In genomic region chr2:150483532-150483931, GRCh38 we compare ENCODE assay signal across 16 cellular contexts. TPM values are rescaled to one million over a fixed set of nuclear protein-coding genes. Genes with fewer than 3 reads are reported as not detected.
A peak's percentile ranks its signal among the peaks of the same experiment; 100 is the strongest.
DNase-seq lines count a peak whose midpoint lies in the region; ATAC-seq and TF ChIP-seq lines count a peak whose summit lies in the region.
"Had no signal": no experiment of that assay in that cellular context is flagged by ENCODE, and none has a peak within 500 bp of the region (broad histone marks: within the 10 kb centered on the region; RNA-seq: fewer than 3 reads in every experiment).

No MANE protein-coding gene starts in this region.

- no peak overlapping the region for H2BK15ac ChIP-seq in mesenchymal stem cell (ENCODE audit: low read depth, poor library complexity, severe bottlenecking)

- H3K14ac ChIP-seq in mesenchymal stem cell (ENCODE audit: low read length in 2 of 2) = no peak overlapping the region

- H3K27me3 Mint-ChIP-seq in type B pancreatic cell = peaks cover 4% of the 10 kb centered on the region

- peak overlapping the region; percentile 96 for H3K27ac Mint-ChIP-seq in type B pancreatic cell
- H3K27ac Mint-ChIP-seq: activated CD8-positive, alpha-beta memory T cell treated with anti-CD3 and anti-CD28 coated beads, Interleukin-2, amount 10 ng/mL, durations not matched to agents 7 days and 5 days; activated naive CD4-positive, alpha-beta T cell treated with anti-CD3 and anti-CD28 coated beads, Interleukin-2, amount 50 U/mL, for 72 hours had no signal

- intact Hi-C loops in breast epithelium (cut with DNase I; ENCODE audit: low total_unique reads) = no loop called here

- H4K91ac ChIP-seq in mesenchymal stem cell (ENCODE audit: low read length) = no peak overlapping the region

- H2BK5ac ChIP-seq in mesenchymal stem cell (ENCODE audit: low read depth, low read length, poor library complexity, severe bottlenecking) = no peak overlapping the region

- no peak overlapping the region for H2BK12ac ChIP-seq in mesenchymal stem cell (ENCODE audit: low read length in 2 of 2)

- H2BK120ac ChIP-seq in mesenchymal stem cell (ENCODE audit: low read depth, low read length) = no peak overlapping the region

- TF ChIP-seq CTCF in SK-N-SH (IDR thresholded peaks at IDR 0.05) (no peak), breast epithelium (IDR thresholded peaks at IDR 0.05) (no peak), type B pancreatic cell (conservative IDR thresholded peaks at IDR 0.05) (no peak)

- H3K4me3 ChIP-seq in SK-N-SH (ENCODE audit: low read depth in 2 of 2, low read length in 1 of 2) (peak overlapping the region in 1 of 2 experiments; percentile 90; a peak in 3 of 4 replicates), breast epithelium (peak overlapping the region in 2 of 3 donors; percentile 68 to 93), mesenchymal stem cell (ENCODE audit: insufficient read depth in 1 of 2, low read depth in 1 of 2, low read length in 2 of 2) (peak overlapping the region in 1 of 2 experiments; percentile 96)

- no peaks in the 10 kb centered on the region for H3K9me3 Mint-ChIP-seq in type B pancreatic cell
- H3K9me3 Mint-ChIP-seq: activated naive CD4-positive, alpha-beta T cell treated with anti-CD3 and anti-CD28 coated beads, Interleukin-2, amount 50 U/mL, for 72 hours had no signal

- no peak overlapping the region for H3K18ac ChIP-seq in mesenchymal stem cell (ENCODE audit: low read depth in 1 of 2, low read length in 2 of 2)

- H3K4ac ChIP-seq in mesenchymal stem cell (ENCODE audit: low read depth in 1 of 2, low read length in 2 of 2) = no peak overlapping the region

- TF ChIP-seq POLR2A in breast epithelium (IDR thresholded peaks at IDR 0.05) = no peak

- DNase-seq in SK-N-SH (no peak), breast epithelium (ENCODE audit: low spot score in 2 of 2) (no peak), mesenchymal stem cell (no peak), type B pancreatic cell (ENCODE audit: extremely low spot score, unreplicated experiment) (no peak), NCI-H2081 (lab: John Stamatoyannopoulos, UW) (no peak)
- DNase-seq in activated naive CD4-positive, alpha-beta T cell treated with Interleukin-2 at 50 U/mL for 16 hours = no peak
- DNase-seq: activated CD8-positive, alpha-beta memory T cell treated with anti-CD3 and anti-CD28 coated beads, Interleukin-2, amount 10 ng/mL, durations not matched to agents 7 days and 5 days; KG1; kidney; NCI-H187; SHP77; substantia nigra had no signal

- 95% methylated on average over 1 of the region's 1 CpG for WGBS in SK-N-SH (ENCODE audit: low lambda C conversion rate)
- WGBS in mesenchymal stem cell = 50% methylated on average over 1 of the region's 1 CpG

- peaks cover 72% of the 10 kb centered on the region for H3K36me3 Mint-ChIP-seq in type B pancreatic cell
- H3K36me3 Mint-ChIP-seq: activated CD8-positive, alpha-beta memory T cell treated with anti-CD3 and anti-CD28 coated beads, Interleukin-2, amount 10 ng/mL, durations not matched to agents 7 days and 5 days had no signal

- TF ChIP-seq EP300 in SK-N-SH (IDR thresholded peaks at IDR 0.05; ENCODE audit: borderline replicate concordance in 1 of 2, low read depth in 1 of 2, low read length in 1 of 2) = no peak

- H3K4me2 ChIP-seq in SK-N-SH (peak overlapping the region; percentile 95), mesenchymal stem cell (ENCODE audit: low read length, poor library complexity, severe bottlenecking) (no peak overlapping the region)

- no peaks in the 10 kb centered on the region for H3K79me1 ChIP-seq in mesenchymal stem cell (replicated peaks; ENCODE audit: low read length, poor library complexity, severe bottlenecking)

- H3K4me1 ChIP-seq in SK-N-SH (ENCODE audit: control insufficient read depth in 1 of 2, insufficient read depth in 2 of 2, low read depth in 1 of 2, low read length in 1 of 2) (peaks cover 27 to 34% of the 10 kb centered on the region in 2 experiments; a peak in 3 of 4 replicates), breast epithelium (peaks cover 4 to 19% of the 10 kb centered on the region in 2 donors), mesenchymal stem cell (ENCODE audit: control insufficient read depth, insufficient read depth, low read depth, low read length) (no peaks in the 10 kb centered on the region)

- peaks cover 59% of the 10 kb centered on the region for H3K4me1 Mint-ChIP-seq in type B pancreatic cell (ENCODE audit: unreplicated experiment)

- H3K79me2 ChIP-seq in SK-N-SH (ENCODE audit: insufficient read depth) = peaks cover 89% of the 10 kb centered on the region

- H4K20me1 ChIP-seq in SK-N-SH (ENCODE audit: insufficient read depth) = peaks cover 75% of the 10 kb centered on the region

- no peaks in the 10 kb centered on the region for H3K9me2 ChIP-seq in SK-N-SH

- no peak for TF ChIP-seq RAD21 in SK-N-SH (IDR thresholded peaks at IDR 0.05; ENCODE audit: low read length)

- peak overlapping the region; percentile 100 for H3K4me3 Mint-ChIP-seq in type B pancreatic cell
- H3K4me3 Mint-ChIP-seq: activated CD8-positive, alpha-beta memory T cell treated with anti-CD3 and anti-CD28 coated beads, Interleukin-2, amount 10 ng/mL, durations not matched to agents 7 days and 5 days had no signal

- H2AK5ac ChIP-seq in mesenchymal stem cell (ENCODE audit: low read length, severe bottlenecking) = no peak overlapping the region

- no peak overlapping the region for H3K23ac ChIP-seq in mesenchymal stem cell (ENCODE audit: low read length in 2 of 2)

- H3K36me3 ChIP-seq in SK-N-SH (replicated peaks in 1 of 2; ENCODE audit: control insufficient read depth in 1 of 2, insufficient read depth in 2 of 2, low read length in 1 of 2) (peaks cover 41 to 48% of the 10 kb centered on the region in 2 experiments), breast epithelium (no peaks in the 10 kb centered on the region), mesenchymal stem cell (ENCODE audit: control insufficient read depth in 1 of 2, insufficient read depth in 2 of 2, low read depth in 1 of 2, low read length in 2 of 2) (peaks cover 20 to 72% of the 10 kb centered on the region in 2 experiments)

- H3K27ac ChIP-seq in SK-N-SH (ENCODE audit: low read depth in 2 of 2, low read length in 1 of 2) = peak overlapping the region; percentile 22 to 90; a peak in 3 of 4 replicates
- peak overlapping the region; percentile 67 to 98 for H3K27ac ChIP-seq in breast epithelium
- no peak overlapping the region for H3K27ac ChIP-seq in mesenchymal stem cell (ENCODE audit: low read length, poor library complexity, severe bottlenecking)
- H3K27ac ChIP-seq: 22Rv1 had no signal

- H4K8ac ChIP-seq in mesenchymal stem cell (ENCODE audit: low read length) = no peak overlapping the region

- POLR2A ChIA-PET in SK-N-SH (lab: Yijun Ruan, JAX) = no interaction called here

- H3K9me3 ChIP-seq in SK-N-SH = no peaks in the 10 kb centered on the region
- H3K9me3 ChIP-seq in breast epithelium = no peaks in the 10 kb centered on the region
- H3K9me3 ChIP-seq in mesenchymal stem cell (ENCODE audit: control insufficient read depth, low read length) = no peaks in the 10 kb centered on the region

- H3K9ac ChIP-seq in SK-N-SH = peak overlapping the region; percentile 99
- H3K9ac ChIP-seq in mesenchymal stem cell (ENCODE audit: low read length) = peak overlapping the region; percentile 100

- H3K27me3 ChIP-seq in SK-N-SH (ENCODE audit: insufficient read depth) (no peaks in the 10 kb centered on the region), breast epithelium (no peaks in the 10 kb centered on the region), mesenchymal stem cell (ENCODE audit: control insufficient read depth in 1 of 2, insufficient read depth in 1 of 2, low read length in 2 of 2) (no peaks in the 10 kb centered on the region)

- H3F3A ChIP-seq in SK-N-SH (replicated peaks; ENCODE audit: insufficient read depth) = peaks cover 28% of the 10 kb centered on the region

- ATAC-seq in SK-N-SH treated with all-trans-retinoic acid at 6 μM for 48 hours (no peak), GM19452 (IDR thresholded peaks at IDR 0.05; ENCODE audit: unreplicated experiment) (no peak)
- ATAC-seq: activated CD8-positive, alpha-beta memory T cell treated with anti-CD3 and anti-CD28 coated beads, Interleukin-2, amount 10 ng/mL, durations not matched to agents 7 days and 5 days; activated naive CD4-positive, alpha-beta T cell treated with anti-CD3 and anti-CD28 coated beads, Interleukin-2, amount 50 U/mL, for 72 hours had no signal

- CTCF ChIA-PET in SK-N-SH (lab: Yijun Ruan, JAX) = interaction anchor here (0.7 to 0.8 kb wide), 2 partner anchors 164 to 684 kb away, joined by 3 read pairs; no protein-coding TSS in a partner anchor

- H2AFZ ChIP-seq in SK-N-SH (ENCODE audit: low read depth) (no peak overlapping the region), mesenchymal stem cell (ENCODE audit: low read depth, low read length) (no peak overlapping the region)

TF ChIP-seq in SK-N-SH, 30 proteins besides CTCF, POLR2A, EP300 and RAD21 (continues in another document):
- TF ChIP-seq ELF1 (IDR thresholded peaks at IDR 0.05) = no peak
- TF ChIP-seq USF1 (IDR thresholded peaks at IDR 0.05; ENCODE audit: borderline replicate concordance, low read depth) = no peak
- TF ChIP-seq SMC3 (IDR thresholded peaks at IDR 0.05; ENCODE audit: low read depth, low read length) = no peak
- no peak for TF ChIP-seq POLR2AphosphoS5 (IDR thresholded peaks at IDR 0.05; ENCODE audit: low read depth, low read length)

TF ChIP-seq in SK-N-SH treated with all-trans-retinoic acid at 6 μM for 48 hours, 23 proteins besides CTCF, POLR2A, EP300 and RAD21:
- TF ChIP-seq ISL1 (CRISPR knock-in tag; IDR thresholded peaks at IDR 0.05) = no peak
- no peak for TF ChIP-seq GLIS3 (CRISPR knock-in tag; IDR thresholded peaks at IDR 0.05)
- no peak for TF ChIP-seq ARNTL (CRISPR knock-in tag; IDR thresholded peaks at IDR 0.05; ENCODE audit: borderline replicate concordance, low read depth)
- no peak for TF ChIP-seq ESRRG (CRISPR knock-in tag; IDR thresholded peaks at IDR 0.05)

RNA-seq across cellular contexts. Expression of gene RND3, which starts 3.9 kb away (rescaled TPM):
- polyA plus RNA-seq in SK-N-SH (2012; rRNA removed) = 49.7 and 56.7 TPM in 2 replicates
- 39.1 and 50.9 TPM in 2 replicates for polyA plus RNA-seq in SK-N-SH (2012; cell fraction: cytosol; rRNA removed)
- polyA plus RNA-seq in SK-N-SH (2012; cell fraction: nucleus; rRNA removed) = 55.8 and 82.5 TPM in 2 replicates
- total RNA-seq in breast epithelium = 100 to 1,000 TPM in 1 of 3 donors, 10 to 100 TPM in 2; 89.1 to 105 (median 98.0) TPM
- 184 TPM for polyA plus RNA-seq in mesenchymal stem cell (2013, experiment 1 of 2)
- polyA plus RNA-seq in mesenchymal stem cell (2013, experiment 2 of 2) = 178 TPM
- total RNA-seq in type B pancreatic cell (ENCODE audit: low replicate concordance) = 161 and 169 TPM in 2 replicates
- total RNA-seq: activated CD8-positive, alpha-beta memory T cell treated with anti-CD3 and anti-CD28 coated beads, Interleukin-2, amount 10 ng/mL, durations not matched to agents 7 days and 5 days; activated naive CD4-positive, alpha-beta T cell treated with anti-CD3 and anti-CD28 coated beads, Interleukin-2, amount 50 U/mL, for 72 hours had no signal
